In the genomic region with DNA sequence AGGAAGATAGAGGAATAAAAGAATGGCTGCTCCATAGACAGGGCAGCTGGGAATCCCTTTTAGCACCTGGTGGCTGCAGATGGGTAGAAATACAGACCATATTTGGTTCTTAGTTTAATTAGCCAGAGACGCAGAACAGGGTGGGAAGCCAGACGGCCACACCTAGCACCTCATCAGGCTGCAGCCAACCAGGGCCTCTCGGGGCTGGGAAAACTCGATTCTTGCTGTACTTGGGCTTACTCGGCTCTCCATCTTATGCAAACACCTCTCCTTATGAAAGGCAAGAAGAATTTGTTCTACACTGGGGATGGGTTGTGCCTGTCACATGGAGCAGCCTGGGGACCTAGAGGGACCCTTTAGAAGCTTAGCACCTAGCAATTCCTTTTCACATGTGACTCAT, we compare ENCODE assay signal across 25 cellular contexts. TPM values are rescaled to one million over a fixed set of nuclear protein-coding genes. Genes with fewer than 3 reads are reported as not detected.
DNase-seq lines count a peak whose midpoint lies in the region; ATAC-seq, FAIRE-seq and TF ChIP-seq lines count a peak whose summit lies in the region.
"Had no signal": no experiment of that assay in that cellular context is flagged by ENCODE, and none has a peak within 500 bp of the region (broad histone marks: within the 10 kb centered on the region; RNA-seq: fewer than 3 reads in every experiment).

No MANE protein-coding gene starts in this region.

- DNase-seq in CD14-positive monocyte (ENCODE audit: low spot score) (no peak), LNCaP clone FGC (ENCODE audit: low read depth) (peak; percentile 32), bronchial epithelial cell (ENCODE audit: low read depth) (peak; percentile 47), mesothelial cell of epicardium (ENCODE audit: low spot score in 2 of 2, unreplicated experiment in 2 of 2) (no peak), T-helper 2 cell (no peak), anterior cingulate cortex (lab: John Stamatoyannopoulos, UW) (no peak), ecto neural progenitor cell (ENCODE audit: low spot score) (no peak)
- DNase-seq: activated CD4-positive, CD25-positive, alpha-beta regulatory T cell treated with anti-CD3 and anti-CD28 coated beads, Interleukin-2, amount 50 U/mL, for 72 hours; Caco-2; effector memory CD8-positive, alpha-beta T cell; GDM1; H7; immature natural killer cell; mesenchymal stem cell; NK-92 treated with Interleukin-12 subunit alpha and Interleukin-12 subunit beta, amount 100 ng/mL, for 24 hours; occipital lobe; SHP77 treated with DMSO at 0.1 percent for 48 hours; stimulated activated CD4-positive, alpha-beta T cell treated with anti-CD3 and anti-CD28 coated beads, Interleukin-4, amount 100 ng/mL, for 24 hours; stimulated activated CD8-positive, alpha-beta memory T cell treated with anti-CD3 and anti-CD28 coated beads, Interleukin-4, amount 100 ng/mL, for 48 hours had no signal

- no peak for FAIRE-seq in bronchial epithelial cell (lab: Jason Lieb, UNC)
- FAIRE-seq: GM12892 had no signal

- no peaks in the 10 kb centered on the region for H3K36me3 ChIP-seq in bronchial epithelial cell (ENCODE audit: control insufficient read depth, insufficient read depth, low read length)

- H3K4me1 Mint-ChIP-seq in CD14-positive monocyte (peaks cover 36% of the 10 kb centered on the region), mesothelial cell of epicardium (peaks cover 16% of the 10 kb centered on the region)

- H3K27me3 Mint-ChIP-seq in CD14-positive monocyte (ENCODE audit: low read depth in 3 of 3) (peaks cover 0 to 55% (median 0%) of the 10 kb centered on the region in 3 donors), mesothelial cell of epicardium (ENCODE audit: low read depth) (no peaks in the 10 kb centered on the region)
- H3K27me3 Mint-ChIP-seq: effector memory CD8-positive, alpha-beta T cell had no signal

- TF ChIP-seq CTCF in CD14-positive monocyte (IDR thresholded peaks at IDR 0.05): no peak
- no peak for TF ChIP-seq CTCF in LNCaP clone FGC (IDR thresholded peaks at IDR 0.05; ENCODE audit: control insufficient read depth, extremely low read depth, insufficient read depth)
- no peak for TF ChIP-seq CTCF in bronchial epithelial cell (IDR thresholded peaks at IDR 0.05; ENCODE audit: insufficient read depth, low read length, severe bottlenecking)
- TF ChIP-seq CTCF in mesothelial cell of epicardium (IDR thresholded peaks at IDR 0.05; ENCODE audit: unreplicated experiment): no peak

- no peaks in the 10 kb centered on the region for H3K27me3 ChIP-seq in bronchial epithelial cell (ENCODE audit: control insufficient read depth, insufficient read depth, low read length)

- intact Hi-C loops in CD14-positive monocyte (cut with micrococcal nuclease): no loop called here

- H3K4me3 Mint-ChIP-seq in CD14-positive monocyte: no peak overlapping the region
- no peak overlapping the region for H3K4me3 Mint-ChIP-seq in mesothelial cell of epicardium
- H3K4me3 Mint-ChIP-seq: effector memory CD8-positive, alpha-beta T cell; immature natural killer cell; T-helper 2 cell treated with Interferon-gamma antibody and Interleukin-4, amounts not matched to agents 5 μg/mL and 100 μg/mL, for 36 hours had no signal

- H3K4me3 ChIP-seq in LNCaP clone FGC (ENCODE audit: low read depth, low read length) (no peak overlapping the region), bronchial epithelial cell (ENCODE audit: low read depth, low read length) (no peak overlapping the region)
- H3K4me3 ChIP-seq: skin epidermis had no signal

- H3K36me3 Mint-ChIP-seq in CD14-positive monocyte: peaks cover 0 to 3% of the 10 kb centered on the region in 2 donors
- peaks cover 3% of the 10 kb centered on the region for H3K36me3 Mint-ChIP-seq in mesothelial cell of epicardium

- H3K27ac Mint-ChIP-seq in CD14-positive monocyte (peak overlapping the region in 4 of 7 donors; percentile 26 to 76 (median 45)), mesothelial cell of epicardium (peak overlapping the region; percentile 77)
- H3K27ac Mint-ChIP-seq: activated T-helper 2 cell treated with anti-CD3 and anti-CD28 coated beads, Interferon-gamma antibody, Interleukin-2, Interleukin-4, amounts not matched to agents 10 μg/mL and 5 μg/mL and 100 μg/mL, durations not matched to agents 14 hours and 24 hours and 36 hours; effector memory CD8-positive, alpha-beta T cell; immature natural killer cell; T-helper 2 cell treated with Interferon-gamma antibody and Interleukin-4, amounts not matched to agents 5 μg/mL and 100 μg/mL, for 36 hours had no signal

- no peak for ATAC-seq in GM21515 (IDR thresholded peaks at IDR 0.05; ENCODE audit: unreplicated experiment)
- ATAC-seq: effector memory CD8-positive, alpha-beta T cell had no signal

- H3K9me3 Mint-ChIP-seq in CD14-positive monocyte: peaks cover 0 to 6% (median 0%) of the 10 kb centered on the region in 7 donors
- peaks cover 18% of the 10 kb centered on the region for H3K9me3 Mint-ChIP-seq in mesothelial cell of epicardium
- H3K9me3 Mint-ChIP-seq: activated T-helper 2 cell treated with anti-CD3 and anti-CD28 coated beads, Interferon-gamma antibody, Interleukin-2, Interleukin-4, amounts not matched to agents 10 μg/mL and 5 μg/mL and 100 μg/mL, durations not matched to agents 14 hours and 24 hours and 36 hours; effector memory CD8-positive, alpha-beta T cell; immature natural killer cell; T-helper 2 cell treated with Interferon-gamma antibody and Interleukin-4, amounts not matched to agents 5 μg/mL and 100 μg/mL, for 36 hours had no signal

RNA-seq across cellular contexts. Expression of a gene that starts 19.7 kb away (rescaled TPM):
- 10 to 100 TPM; 47.8 to 49.5 TPM for polyA plus RNA-seq in CD14-positive monocyte
- total RNA-seq in bronchial epithelial cell (114 and 119 TPM in 2 replicates), mesothelial cell of epicardium (64.9 to 73.4 TPM (median 69.1 TPM) in 3 replicates)

RNA-seq across cellular contexts. Expression of a gene that starts 27.5 kb away (rescaled TPM):
- 1 to 10 TPM; 2.8 to 4.9 TPM for polyA plus RNA-seq in CD14-positive monocyte
- total RNA-seq in bronchial epithelial cell: 4.0 and 5.3 TPM in 2 replicates
- 11.5 to 15.0 TPM (median 14.2 TPM) in 3 replicates for total RNA-seq in mesothelial cell of epicardium

RNA-seq across cellular contexts. Expression of a gene that starts 28.4 kb away (rescaled TPM):
- polyA plus RNA-seq in CD14-positive monocyte: 1 to 10 TPM; 1.9 to 3.8 TPM
- total RNA-seq in bronchial epithelial cell (5.5 and 7.3 TPM in 2 replicates), mesothelial cell of epicardium (96.3 to 99.9 TPM (median 98.5 TPM) in 3 replicates)

RNA-seq across cellular contexts. Expression of a gene that starts 55.6 kb away (rescaled TPM):
- 1 to 10 TPM; 2.7 to 3.8 TPM for polyA plus RNA-seq in CD14-positive monocyte
- total RNA-seq in bronchial epithelial cell (5.5 and 10.3 TPM in 2 replicates), mesothelial cell of epicardium (7.2 to 8.5 TPM (median 7.2 TPM) in 3 replicates)
- total RNA-seq: M059J had no signal

Comparison
In these comparisons a context has a peak if more than half of its experiments do, and no peak if none do; other contexts are left out.
1. DNase-seq: peak in LNCaP clone FGC (single experiment) and bronchial epithelial cell (single experiment); none in CD14-positive monocyte (single experiment), mesothelial cell of epicardium (0 of 2), T-helper 2 cell (0 of 5), anterior cingulate cortex (0 of 58) and ecto neural progenitor cell (single experiment).
2. RNA of a gene that starts 28.4 kb away (total RNA-seq): 96.3 to 99.9 TPM in mesothelial cell of epicardium; 5.5 to 7.3 TPM in bronchial epithelial cell; every median in the first group is over 10 times any median in the second.